ENCODE assay signal across 8 cellular contexts in genomic region chr15:99100245-99101173, GRCh38. TPM values are rescaled to one million over a fixed set of nuclear protein-coding genes. Genes with fewer than 3 reads are reported as not detected.
DNase-seq lines count a peak whose midpoint lies in the region; ATAC-seq and TF ChIP-seq lines count a peak whose summit lies in the region.

No MANE protein-coding gene starts in this region.

- H3K27me3 ChIP-seq in upper lobe of left lung = peaks cover 0 to 8% (median 4%) of the 10 kb centered on the region in 4 donors

- 5 to 6% methylated on average over 22 to 37 of the region's 50 CpGs for WGBS in upper lobe of left lung, 2 donors

- no peak overlapping the region for H3K27ac ChIP-seq in upper lobe of left lung

- peak; percentile 40 for DNase-seq in NCI-H82 treated with DMSO at 0.1 percent for 48 hours (lab: John Stamatoyannopoulos, UW; ENCODE audit: unreplicated experiment)
- peak; percentile 65 to 66 for DNase-seq in activated T-cell treated with anti-CD3 and anti-CD28 coated beads, Interleukin-2, amount 50 U/mL, for 72 hours
- DNase-seq in fibroblast of villous mesenchyme (ENCODE audit: low read depth) = peak; percentile 71
- peak; percentile 66 for DNase-seq in natural killer cell treated with Interleukin-12 subunit alpha and Interleukin-12 subunit beta and Interleukin-15 and Interleukin-18, amount 100 ng/mL, for 72 hours (ENCODE audit: low spot score)
- peak; percentile 66 to 93 for DNase-seq in upper lobe of left lung

- ATAC-seq in HG03439 (IDR thresholded peaks at IDR 0.05; ENCODE audit: unreplicated experiment) (peak; percentile 40), upper lobe of left lung (ENCODE audit: low FRiP score in 2 of 2) (peak in 1 of 2 donors; percentile 81), HG02678 (IDR thresholded peaks at IDR 0.05; ENCODE audit: unreplicated experiment) (no peak)
- peak in 1 of 2 donors; percentile 14 for ATAC-seq in activated T-cell treated with anti-CD3 and anti-CD28 coated beads, Interleukin-2, amount 50 U/mL, for 72 hours (replicated peaks in 1 of 2)
- ATAC-seq in natural killer cell treated with Interleukin-12 subunit alpha and Interleukin-12 subunit beta and Interleukin-15 and Interleukin-18, amount 100 ng/mL, for 72 hours = no peak

- peaks cover 9 to 19% (median 15%) of the 10 kb centered on the region in 4 donors for H3K4me1 ChIP-seq in upper lobe of left lung

- no peaks in the 10 kb centered on the region for H3K9me3 Mint-ChIP-seq in activated T-cell treated with anti-CD3 and anti-CD28 coated beads, Interleukin-2, amount 50 U/mL, for 72 hours
- no peaks in the 10 kb centered on the region for H3K9me3 Mint-ChIP-seq in natural killer cell treated with Interleukin-12 subunit alpha and Interleukin-12 subunit beta and Interleukin-15 and Interleukin-18, amount 100 ng/mL, for 72 hours

- H3K36me3 ChIP-seq in upper lobe of left lung = no peaks in the 10 kb centered on the region

- H3K4me3 Mint-ChIP-seq in activated T-cell treated with anti-CD3 and anti-CD28 coated beads, Interleukin-2, amount 50 U/mL, for 72 hours = peak overlapping the region; percentile 52 to 68
- no peak overlapping the region for H3K4me3 Mint-ChIP-seq in natural killer cell treated with Interleukin-12 subunit alpha and Interleukin-12 subunit beta and Interleukin-15 and Interleukin-18, amount 100 ng/mL, for 72 hours

- H3K27ac Mint-ChIP-seq in activated T-cell treated with anti-CD3 and anti-CD28 coated beads, Interleukin-2, amount 50 U/mL, for 72 hours = no peak overlapping the region
- no peak overlapping the region for H3K27ac Mint-ChIP-seq in natural killer cell treated with Interleukin-12 subunit alpha and Interleukin-12 subunit beta and Interleukin-15 and Interleukin-18, amount 100 ng/mL, for 72 hours

- no peak for TF ChIP-seq POLR2A in upper lobe of left lung (IDR thresholded peaks at IDR 0.05)

- peaks cover 0 to 1% of the 10 kb centered on the region in 2 donors for H3K36me3 Mint-ChIP-seq in activated T-cell treated with anti-CD3 and anti-CD28 coated beads, Interleukin-2, amount 50 U/mL, for 72 hours (ENCODE audit: insufficient read depth in 2 of 2)
- no peaks in the 10 kb centered on the region for H3K36me3 Mint-ChIP-seq in natural killer cell treated with Interleukin-12 subunit alpha and Interleukin-12 subunit beta and Interleukin-15 and Interleukin-18, amount 100 ng/mL, for 72 hours

- TF ChIP-seq CTCF in fibroblast of villous mesenchyme (IDR thresholded peaks at IDR 0.05; ENCODE audit: insufficient read depth, low read depth, low read length) = peak; percentile 83
- TF ChIP-seq CTCF in upper lobe of left lung (IDR thresholded peaks at IDR 0.05) = peak; percentile 62 to 79 (median 70)

- peaks cover 39% of the 10 kb centered on the region for H3K27me3 Mint-ChIP-seq in activated T-cell treated with anti-CD3 and anti-CD28 coated beads, Interleukin-2, amount 50 U/mL, for 72 hours (ENCODE audit: low read depth)
- H3K27me3 Mint-ChIP-seq in natural killer cell treated with Interleukin-12 subunit alpha and Interleukin-12 subunit beta and Interleukin-15 and Interleukin-18, amount 100 ng/mL, for 72 hours = peaks cover 29 to 31% of the 10 kb centered on the region in 2 donors

- no peak for TF ChIP-seq EP300 in upper lobe of left lung (IDR thresholded peaks at IDR 0.05)

- no peaks in the 10 kb centered on the region for H3K4me1 Mint-ChIP-seq in activated T-cell treated with anti-CD3 and anti-CD28 coated beads, Interleukin-2, amount 50 U/mL, for 72 hours (ENCODE audit: low read depth)
- H3K4me1 Mint-ChIP-seq in natural killer cell treated with Interleukin-12 subunit alpha and Interleukin-12 subunit beta and Interleukin-15 and Interleukin-18, amount 100 ng/mL, for 72 hours (ENCODE audit: low read depth in 2 of 2) = no peaks in the 10 kb centered on the region

- peak overlapping the region; percentile 13; the same call in 1 of the 2 replicates for H3K4me3 ChIP-seq in GM08714 (ENCODE audit: low read length)
- peak overlapping the region; percentile 24 for H3K4me3 ChIP-seq in fibroblast of villous mesenchyme (ENCODE audit: low read depth, low read length)
- peak overlapping the region in 3 of 4 donors; percentile 12 to 23 (median 23) for H3K4me3 ChIP-seq in upper lobe of left lung

- no peaks in the 10 kb centered on the region for H3K9me3 ChIP-seq in upper lobe of left lung

RNA-seq across cellular contexts. Expression of gene SYNM, which starts 4.4 kb away (rescaled TPM):
- total RNA-seq in activated T-cell treated with anti-CD3 and anti-CD28 coated beads, Interleukin-2, amount 50 U/mL, for 72 hours = 1 to 10 TPM; 2.8 to 3.3 TPM
- total RNA-seq in fibroblast of villous mesenchyme (5.6 and 8.4 TPM in 2 replicates), upper lobe of left lung (10 to 100 TPM in 5 of 6 donors, 1 to 10 TPM in 1; 8.2 to 50.1 (median 19.1) TPM)
- under 1 TPM; 0.20 to 0.26 TPM for total RNA-seq in natural killer cell treated with Interleukin-12 subunit alpha and Interleukin-12 subunit beta and Interleukin-15 and Interleukin-18, amount 100 ng/mL, for 72 hours
